ENCODE assay signal across 9 cellular contexts in the genomic region with DNA sequence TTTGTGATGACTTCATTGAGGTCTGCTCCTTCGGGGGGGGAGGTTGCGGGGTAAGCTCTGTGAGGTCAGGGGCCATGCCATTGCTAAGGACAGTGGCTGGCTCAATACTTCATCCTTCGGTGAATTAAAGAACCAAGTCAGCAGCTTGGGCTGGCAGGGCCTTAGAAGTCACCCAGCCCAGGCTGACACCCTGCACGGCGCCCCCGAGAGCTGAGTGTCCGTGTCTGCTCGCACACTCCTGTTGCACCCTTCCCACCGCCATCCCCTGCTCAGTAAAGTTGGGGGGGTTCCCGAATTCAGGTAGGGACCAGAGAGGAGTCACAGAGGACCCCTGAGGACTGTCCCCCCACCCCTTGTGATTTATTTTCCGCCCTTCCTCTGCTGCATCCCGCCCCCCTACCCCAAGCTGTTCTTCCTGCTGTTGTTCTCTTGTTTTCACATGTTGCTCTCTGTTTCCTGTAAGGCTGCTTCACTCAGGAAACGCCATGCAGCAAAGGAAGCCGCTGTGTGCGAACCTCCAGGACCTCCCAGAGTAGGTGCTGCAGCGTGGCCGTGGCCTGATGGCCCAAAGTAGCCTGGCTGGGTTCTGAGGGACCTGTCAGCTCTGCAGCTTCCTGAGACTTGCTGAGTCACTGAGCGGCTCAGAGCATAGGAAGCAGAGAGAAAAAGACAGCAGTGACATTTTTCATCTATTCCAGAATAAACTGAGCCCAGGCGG. TPM values are rescaled to one million over a fixed set of nuclear protein-coding genes. Genes with fewer than 3 reads are reported as not detected.
DNase-seq lines count a peak whose midpoint lies in the region; ATAC-seq, FAIRE-seq and TF ChIP-seq lines count a peak whose summit lies in the region.
"Had no signal": no experiment of that assay in that cellular context is flagged by ENCODE, and none has a peak within 500 bp of the region (broad histone marks: within the 10 kb centered on the region; RNA-seq: fewer than 3 reads in every experiment).

No MANE protein-coding gene starts in this region.

- no peak overlapping the region for H2AK5ac ChIP-seq in neuronal stem cell (ENCODE audit: low read depth, low read length)

- H3K4ac ChIP-seq in neuronal stem cell (ENCODE audit: low read length) = no peak overlapping the region

- H3K79me1 ChIP-seq in neuronal stem cell (ENCODE audit: low read depth, low read length) = no peaks in the 10 kb centered on the region

- ATAC-seq in A549 (no peak), GM18502 (IDR thresholded peaks at IDR 0.05; ENCODE audit: poor library complexity, unreplicated experiment) (no peak)
- peak; percentile 62 to 70 for ATAC-seq in naive thymus-derived CD8-positive, alpha-beta T cell

- no peak overlapping the region for H3K14ac ChIP-seq in neuronal stem cell (ENCODE audit: low read length)

- H3K18ac ChIP-seq in neuronal stem cell (ENCODE audit: low read length) = no peak overlapping the region

- no peaks in the 10 kb centered on the region for H3K36me3 Mint-ChIP-seq in astrocyte (ENCODE audit: low read depth, unreplicated experiment)
- no peaks in the 10 kb centered on the region for H3K36me3 Mint-ChIP-seq in naive thymus-derived CD8-positive, alpha-beta T cell

- H3K9ac ChIP-seq in astrocyte (ENCODE audit: low read length) (no peak overlapping the region), neuronal stem cell (ENCODE audit: low read depth, low read length, poor library complexity) (no peak overlapping the region)

- H3K4me2 ChIP-seq in A549 (0 out of 3 replicates have a peak overlapping the region, but pooled peaks have one; percentile 14), astrocyte (ENCODE audit: low read length) (no peak overlapping the region), neuronal stem cell (ENCODE audit: insufficient read depth, low read length, poor library complexity, severe bottlenecking) (no peak overlapping the region)

- 83% methylated on average over 17 of the region's 19 CpGs for WGBS in A549 (ENCODE audit: missing lambda C conversion rate)
- WGBS in neuronal stem cell (ENCODE audit: extremely low coverage in 2 of 2, insufficient read length in 2 of 2, insufficient replicate concordance in 1 of 2), 2 donors = no CpG with 5 or more reads among the region's 19 CpGs

- H3K9me3 Mint-ChIP-seq in astrocyte (ENCODE audit: unreplicated experiment) = peaks cover 1% of the 10 kb centered on the region
- H3K9me3 Mint-ChIP-seq in naive thymus-derived CD8-positive, alpha-beta T cell = no peaks in the 10 kb centered on the region

- H3K27ac ChIP-seq in A549 = peak overlapping the region; percentile 56 to 75
- peak overlapping the region; percentile 13; the same call in 1 of the 2 replicates for H3K27ac ChIP-seq in SJSA1
- H3K27ac ChIP-seq in astrocyte (ENCODE audit: low read depth, low read length) = no peak overlapping the region
- H3K27ac ChIP-seq in neuronal stem cell (replicated peaks; ENCODE audit: low read length) = no peak overlapping the region
- H3K27ac ChIP-seq: C4-2B had no signal

- no peak overlapping the region for H3K4me3 Mint-ChIP-seq in astrocyte (ENCODE audit: unreplicated experiment)
- H3K4me3 Mint-ChIP-seq in naive thymus-derived CD8-positive, alpha-beta T cell = peak overlapping the region; percentile 43 to 94 (median 80)

- H2AFZ ChIP-seq in astrocyte (ENCODE audit: low read depth, low read length) (peak overlapping the region; percentile 47), neuronal stem cell (ENCODE audit: low read length) (no peak overlapping the region)

- peaks cover 4% of the 10 kb centered on the region for H3K27me3 Mint-ChIP-seq in astrocyte (ENCODE audit: low read depth, unreplicated experiment)
- no peaks in the 10 kb centered on the region for H3K27me3 Mint-ChIP-seq in naive thymus-derived CD8-positive, alpha-beta T cell

- H3K27me3 ChIP-seq in SJSA1 (replicated peaks) (no peaks in the 10 kb centered on the region), astrocyte (ENCODE audit: insufficient read depth, low read length) (peaks cover 5% of the 10 kb centered on the region), neuronal stem cell (ENCODE audit: control insufficient read depth in 3 of 3, insufficient read depth in 3 of 3, low read depth in 1 of 3, low read length in 3 of 3) (no peaks in the 10 kb centered on the region)

- H2BK5ac ChIP-seq in neuronal stem cell (ENCODE audit: low read length) = no peak overlapping the region

- no peaks in the 10 kb centered on the region for H4K20me1 ChIP-seq in astrocyte (ENCODE audit: insufficient read depth, low read length)

- H3K79me2 ChIP-seq in astrocyte (ENCODE audit: insufficient read depth, low read length) = no peaks in the 10 kb centered on the region

- no peak overlapping the region for H4K91ac ChIP-seq in neuronal stem cell (ENCODE audit: low read depth, low read length, poor library complexity)

- TF ChIP-seq EP300 in A549 (IDR thresholded peaks at IDR 0.05) = no peak

- H3K27ac Mint-ChIP-seq in astrocyte (ENCODE audit: unreplicated experiment) = peak overlapping the region; percentile 88
- H3K27ac Mint-ChIP-seq in naive thymus-derived CD8-positive, alpha-beta T cell = peak overlapping the region; percentile 77 to 100 (median 96)

- no peak for TF ChIP-seq RAD21 in A549 (conservative IDR thresholded peaks at IDR 0.05 in 1 of 2, IDR thresholded peaks at IDR 0.05 in 1 of 2)

- CTCF ChIA-PET in A549 (lab: Yijun Ruan, JAX) = interaction anchor here (0.7 to 2.8 kb wide), 7 partner anchors 9 to 45 kb away, joined by 3 to 18 read pairs (median 7); no protein-coding TSS in a partner anchor

- no peaks in the 10 kb centered on the region for H3K9me3 ChIP-seq in A549
- H3K9me3 ChIP-seq in SJSA1 (replicated peaks) = no peaks in the 10 kb centered on the region; the same call in 1 of the 2 replicates
- H3K9me3 ChIP-seq in astrocyte (ENCODE audit: insufficient read depth, low read depth, low read length) = peaks cover 2% of the 10 kb centered on the region
- H3K9me3 ChIP-seq in neuronal stem cell (replicated peaks in 1 of 2; ENCODE audit: control insufficient read depth in 2 of 2, insufficient read depth in 1 of 2, low read depth in 1 of 2, low read length in 2 of 2) = no peaks in the 10 kb centered on the region

- TF ChIP-seq CTCF in A549 (IDR thresholded peaks at IDR 0.05) = no peak
- no peak for TF ChIP-seq CTCF in astrocyte (IDR thresholded peaks at IDR 0.05; ENCODE audit: insufficient read depth, low read depth, low read length)

- H3K4me3 ChIP-seq in A549 = no peak overlapping the region
- no peak overlapping the region for H3K4me3 ChIP-seq in SJSA1
- no peak overlapping the region for H3K4me3 ChIP-seq in astrocyte (ENCODE audit: insufficient read depth, low read depth, low read length)
- no peak overlapping the region for H3K4me3 ChIP-seq in neuronal stem cell (ENCODE audit: low read length in 2 of 2)

- H4K8ac ChIP-seq in neuronal stem cell (ENCODE audit: low read depth, low read length) = no peak overlapping the region

- no peak for FAIRE-seq in A549 (lab: Jason Lieb, UNC)
- no peak for FAIRE-seq in astrocyte (lab: Jason Lieb, UNC)

- H2BK12ac ChIP-seq in neuronal stem cell (ENCODE audit: low read length) = no peak overlapping the region

- H2BK120ac ChIP-seq in neuronal stem cell (ENCODE audit: low read depth, low read length) = no peak overlapping the region

- POLR2A ChIA-PET in A549 (lab: Yijun Ruan, JAX) = no interaction called here
- POLR2A ChIA-PET in naive thymus-derived CD8-positive, alpha-beta T cell (lab: Charles Lee) = interaction anchor here (0.6 to 7.9 kb wide), 19 partner anchors 11 to 557 kb away, joined by 3 to 257 read pairs (median 6); a partner anchor contains a TSS

- H2BK15ac ChIP-seq in neuronal stem cell (ENCODE audit: low read length) = no peak overlapping the region

- H3K4me1 ChIP-seq in A549 = peaks cover 10% of the 10 kb centered on the region
- peaks cover 75% of the 10 kb centered on the region for H3K4me1 ChIP-seq in SJSA1 (replicated peaks)
- no peaks in the 10 kb centered on the region for H3K4me1 ChIP-seq in astrocyte (ENCODE audit: insufficient read depth, low read length)
- H3K4me1 ChIP-seq in neuronal stem cell (ENCODE audit: control insufficient read depth in 2 of 2, insufficient read depth in 1 of 2, low read depth in 1 of 2, low read length in 2 of 2) = peaks cover 2 to 13% of the 10 kb centered on the region in 2 donors

- TF ChIP-seq POLR2A in A549 (IDR thresholded peaks at IDR 0.05; ENCODE audit: low read length) = no peak

- peaks cover 14% of the 10 kb centered on the region for H3K4me1 Mint-ChIP-seq in astrocyte (ENCODE audit: low read depth, unreplicated experiment)
- H3K4me1 Mint-ChIP-seq in naive thymus-derived CD8-positive, alpha-beta T cell = peaks cover 28 to 55% (median 49%) of the 10 kb centered on the region in 4 donors

- H3K23ac ChIP-seq in neuronal stem cell (ENCODE audit: low read depth, low read length, poor library complexity) = no peak overlapping the region

- DNase-seq in A549 (ENCODE audit: low read depth in 1 of 2, low spot score in 1 of 2) (no peak), SJSA1 (ENCODE audit: low read depth in 1 of 2, low spot score in 2 of 2) (no peak), astrocyte (ENCODE audit: low read depth) (no peak), glomerular visceral epithelial cell (ENCODE audit: extremely low spot score) (no peak), neuronal stem cell (ENCODE audit: low spot score) (no peak), SW480 (ENCODE audit: low spot score) (no peak)
- DNase-seq in naive thymus-derived CD8-positive, alpha-beta T cell = peak in 7 of 10 donors; percentile 25 to 61 (median 51)

- no peaks in the 10 kb centered on the region for H3K36me3 ChIP-seq in SJSA1
- no peaks in the 10 kb centered on the region for H3K36me3 ChIP-seq in astrocyte (ENCODE audit: insufficient read depth, low read length)
- peaks cover 0 to 89% of the 10 kb centered on the region in 2 donors for H3K36me3 ChIP-seq in neuronal stem cell (replicated peaks in 1 of 2; ENCODE audit: control insufficient read depth in 2 of 2, insufficient read depth in 2 of 2, low read length in 2 of 2)

RNA-seq across cellular contexts. Expression of a gene that starts 14.4 kb away (rescaled TPM):
- polyA plus RNA-seq in A549 (2011; rRNA removed) = 0.04 and 0.07 TPM in 2 replicates
- 0.03 TPM in 2 replicates for polyA plus RNA-seq in A549 (2012; cell fraction: cytosol; rRNA removed)
- 0.01 TPM in 1 of 2 replicates, not detected in the other for polyA plus RNA-seq in A549 (2012; cell fraction: nucleus; rRNA removed)
- not detected in 3 replicates for polyA plus RNA-seq in A549 (2017; fragmentation: RNase III; extraction: RNeasy Plus Mini Kit Qiagen cat#74134 plus additional on column Dnase treatment)
- polyA minus RNA-seq in A549 (2011; rRNA and poly(A)+ RNA removed) = not detected in 2 replicates
- 1.5 and 2.8 TPM in 2 replicates for total RNA-seq in SJSA1 (2014; rRNA removed; shearing (Covaris generic))
- not detected in 2 replicates for total RNA-seq in astrocyte
- total RNA-seq in naive thymus-derived CD8-positive, alpha-beta T cell = under 1 TPM; 0.52 to 0.69 TPM
- under 1 TPM; 0.21 to 0.47 (median 0.32) TPM for polyA plus RNA-seq in naive thymus-derived CD8-positive, alpha-beta T cell
- 0.96 TPM for polyA plus RNA-seq in neuronal stem cell (2013, experiment 1 of 2)
- polyA plus RNA-seq in neuronal stem cell (2013, experiment 2 of 2) = 0.93 TPM

RNA-seq across cellular contexts. Expression of a gene that starts 21.7 kb away (rescaled TPM):
- 0.05 TPM in 1 of 2 replicates, not detected in the other for polyA plus RNA-seq in A549 (2011; rRNA removed)
- polyA plus RNA-seq in A549 (2012; cell fraction: cytosol; rRNA removed) = 0.03 TPM in 1 of 2 replicates, not detected in the other
- polyA plus RNA-seq in A549 (2012; cell fraction: nucleus; rRNA removed) = 0.01 TPM in 2 replicates
- polyA plus RNA-seq in A549 (2017; fragmentation: RNase III; extraction: RNeasy Plus Mini Kit Qiagen cat#74134 plus additional on column Dnase treatment) = not detected in 3 replicates
- polyA minus RNA-seq in A549 (2011; rRNA and poly(A)+ RNA removed) = not detected in 2 replicates
- 0.71 TPM in 1 of 2 replicates, not detected in the other for total RNA-seq in SJSA1 (2014; rRNA removed; shearing (Covaris generic))
- total RNA-seq in astrocyte = 0.10 and 0.52 TPM in 2 replicates
- total RNA-seq in naive thymus-derived CD8-positive, alpha-beta T cell = 1 to 10 TPM; 1.7 to 2.0 TPM
- under 1 TPM; 0.18 to 0.23 (median 0.20) TPM for polyA plus RNA-seq in naive thymus-derived CD8-positive, alpha-beta T cell
- 5.9 TPM for polyA plus RNA-seq in neuronal stem cell (2013, experiment 1 of 2)
- polyA plus RNA-seq in neuronal stem cell (2013, experiment 2 of 2) = 7.3 TPM

RNA-seq across cellular contexts. Expression of a gene that starts 45.0 kb away (rescaled TPM):
- polyA plus RNA-seq in A549 (2011; rRNA removed) = not detected in 2 replicates
- not detected in 2 replicates for polyA plus RNA-seq in A549 (2012; cell fraction: cytosol; rRNA removed)
- polyA plus RNA-seq in A549 (2012; cell fraction: nucleus; rRNA removed) = not detected in 2 replicates
- not detected in 3 replicates for polyA plus RNA-seq in A549 (2017; fragmentation: RNase III; extraction: RNeasy Plus Mini Kit Qiagen cat#74134 plus additional on column Dnase treatment)
- not detected in 2 replicates for polyA minus RNA-seq in A549 (2011; rRNA and poly(A)+ RNA removed)
- not detected in 2 replicates for total RNA-seq in SJSA1 (2014; rRNA removed; shearing (Covaris generic))
- total RNA-seq in astrocyte = not detected in 2 replicates
- total RNA-seq in naive thymus-derived CD8-positive, alpha-beta T cell = not detected
- polyA plus RNA-seq in naive thymus-derived CD8-positive, alpha-beta T cell = not detected
- polyA plus RNA-seq in neuronal stem cell (2013, experiment 1 of 2) = not detected
- polyA plus RNA-seq in neuronal stem cell (2013, experiment 2 of 2) = not detected

Comparison
In these comparisons a context has a peak if more than half of its experiments do, and no peak if none do; other contexts are left out.
1. ATAC-seq: peak in naive thymus-derived CD8-positive, alpha-beta T cell (2 of 2); none in A549 (0 of 2) and GM18502 (single experiment).
2. DNase-seq: peak in naive thymus-derived CD8-positive, alpha-beta T cell (7 of 10); none in A549 (0 of 2), SJSA1 (0 of 2), astrocyte (single experiment), glomerular visceral epithelial cell (single experiment), neuronal stem cell (single experiment) and SW480 (single experiment).
3. H3K27ac ChIP-seq: peak in A549 (2 of 2) and SJSA1 (single experiment); none in astrocyte (single experiment) and neuronal stem cell (single experiment).